In genomic region chr2:116833052-116833451, GRCh38 we compare ENCODE assay signal across 34 cellular contexts.
"Had no signal": no experiment of that assay in that cellular context is flagged by ENCODE, and none has a peak within 500 bp of the region (broad histone marks: within the 10 kb centered on the region; RNA-seq: fewer than 3 reads in every experiment).

No MANE protein-coding gene starts in this region.

- H3K4me3 ChIP-seq: adrenal gland, ascending aorta, body of pancreas, breast epithelium, cardiac muscle cell had no signal

- H3K27ac ChIP-seq: adrenal gland, ascending aorta, body of pancreas, brain microvascular endothelial cell, breast epithelium, cardiac muscle cell had no signal

- H3K9me3 ChIP-seq: adrenal gland, body of pancreas had no signal

- DNase-seq: activated effector memory CD4-positive, alpha-beta T cell treated with anti-CD3 and anti-CD28 coated beads, Interleukin-2, amount 50 U/mL, for 16 hours; activated effector memory CD4-positive, alpha-beta T cell treated with Interleukin-2 at 50 U/mL for 16 hours; activated gamma-delta T cell; activated gamma-delta T cell treated with Interleukin-2 at 50 U/mL for 16 hours; activated naive CD4-positive, alpha-beta T cell; activated naive CD4-positive, alpha-beta T cell treated with anti-CD3 and anti-CD28 coated beads for 36 hours; activated naive CD4-positive, alpha-beta T cell treated with anti-CD3 and anti-CD28 coated beads, Interleukin-2, amount 10 ng/mL, durations not matched to agents 7 days and 5 days; activated naive CD4-positive, alpha-beta T cell treated with anti-CD3 and anti-CD28 coated beads, Interleukin-2, amount 50 U/mL, for 16 hours; activated naive CD4-positive, alpha-beta T cell treated with Interleukin-2 at 50 U/mL for 16 hours; activated naive CD8-positive, alpha-beta T cell treated with anti-CD3 and anti-CD28 coated beads for 36 hours; activated naive CD8-positive, alpha-beta T cell treated with anti-CD3 and anti-CD28 coated beads, Interleukin-2, amount 10 ng/mL, durations not matched to agents 7 days and 5 days; activated naive CD8-positive, alpha-beta T cell treated with anti-CD3 and anti-CD28 coated beads, Interleukin-2, amount 50 U/mL, for 24 hours; activated T-cell treated with anti-CD3 and anti-CD28 coated beads, Interleukin-2, amount 50 U/mL, for 1 hour; activated T-cell treated with anti-CD3 and anti-CD28 coated beads, Interleukin-2, amount 50 U/mL, for 24 hours; activated T-cell treated with anti-CD3 and anti-CD28 coated beads, Interleukin-2, amount 50 U/mL, for 4 hours; activated T-cell treated with anti-CD3 and anti-CD28 coated beads, Interleukin-2, amount 50 U/mL, for 48 hours; activated T-cell treated with anti-CD3 and anti-CD28 coated beads, Interleukin-2, amount 50 U/mL, for 72 hours; adrenal gland; amniotic stem cell; amygdala; anterior cingulate cortex; aorta; body of pancreas; brain microvascular endothelial cell; caudate nucleus; central memory CD4-positive, alpha-beta T cell; cerebellar nuclear complex had no signal

- H3K27me3 ChIP-seq: adrenal gland, ascending aorta, body of pancreas, brain microvascular endothelial cell, breast epithelium, cardiac muscle cell had no signal

- H3K36me3 ChIP-seq: adrenal gland, ascending aorta, brain microvascular endothelial cell, breast epithelium, cardiac muscle cell had no signal

- H3K4me1 ChIP-seq: adrenal gland, ascending aorta, body of pancreas, breast epithelium had no signal

- ATAC-seq: activated naive CD4-positive, alpha-beta T cell treated with anti-CD3 and anti-CD28 coated beads, Interleukin-2, amount 50 U/mL, for 72 hours; activated naive CD8-positive, alpha-beta T cell treated with anti-CD3 and anti-CD28 coated beads, Interleukin-2, amount 50 U/mL, for 24 hours; activated T-cell treated with anti-CD3 and anti-CD28 coated beads, Interleukin-2, amount 50 U/mL, for 4 hours; activated T-cell treated with anti-CD3 and anti-CD28 coated beads, Interleukin-2, amount 50 U/mL, for 72 hours; activated T-helper 17 cell treated with anti-CD3 and anti-CD28 coated beads, Interleukin-2, amount 50 U/mL, for 72 hours; body of pancreas had no signal

- FAIRE-seq: astrocyte, bronchial epithelial cell had no signal
